18 cellular contexts compared by ENCODE assay signal in genomic region chr2:44829771-44830170, GRCh38.
DNase-seq lines count a peak whose midpoint lies in the region; ATAC-seq and TF ChIP-seq lines count a peak whose summit lies in the region.
"Had no signal": no experiment of that assay in that cellular context is flagged by ENCODE, and none has a peak within 500 bp of the region (broad histone marks: within the 10 kb centered on the region; RNA-seq: fewer than 3 reads in every experiment).

No MANE protein-coding gene starts in this region.

- ATAC-seq in activated CD8-positive, alpha-beta memory T cell treated with anti-CD3 and anti-CD28 coated beads, Interleukin-2, amount 10 ng/mL, durations not matched to agents 7 days and 5 days, result no peak
- ATAC-seq in upper lobe of left lung (ENCODE audit: low FRiP score in 2 of 2), result no peak
- ATAC-seq: A549; CD8-positive, alpha-beta T cell had no signal

- no peaks in the 10 kb centered on the region for H3K4me1 ChIP-seq in upper lobe of left lung
- H3K4me1 ChIP-seq: A549, Caco-2 had no signal

- in situ Hi-C loops in KBM-7 (cut with MboI; ENCODE audit: low pct_unique_long_range_greater_than_20kb, low sequenced_read_pairs), result no loop called here

- H3K4me3 ChIP-seq in WERI-Rb-1 (ENCODE audit: low read depth, low read length) (no peak overlapping the region), upper lobe of left lung (no peak overlapping the region)
- H3K4me3 ChIP-seq: A549 had no signal

- intact Hi-C loops in posterior vena cava (cut with DNase I), result no loop called here

- peaks cover 13% of the 10 kb centered on the region for H3K36me3 Mint-ChIP-seq in activated CD8-positive, alpha-beta memory T cell treated with anti-CD3 and anti-CD28 coated beads, Interleukin-2, amount 10 ng/mL, durations not matched to agents 7 days and 5 days
- H3K36me3 Mint-ChIP-seq: CD8-positive, alpha-beta T cell had no signal

- TF ChIP-seq POLR2A in upper lobe of left lung (IDR thresholded peaks at IDR 0.05), result no peak

- no peak overlapping the region for H3K4me3 Mint-ChIP-seq in activated CD8-positive, alpha-beta memory T cell treated with anti-CD3 and anti-CD28 coated beads, Interleukin-2, amount 10 ng/mL, durations not matched to agents 7 days and 5 days
- H3K4me3 Mint-ChIP-seq: B cell; CD4-positive, alpha-beta T cell; CD8-positive, alpha-beta T cell had no signal

- peaks cover 2% of the 10 kb centered on the region for H3K9me3 Mint-ChIP-seq in activated CD8-positive, alpha-beta memory T cell treated with anti-CD3 and anti-CD28 coated beads, Interleukin-2, amount 10 ng/mL, durations not matched to agents 7 days and 5 days (ENCODE audit: low read depth)
- H3K9me3 Mint-ChIP-seq: CD4-positive, alpha-beta T cell; CD8-positive, alpha-beta T cell had no signal

- H3K27ac Mint-ChIP-seq in activated CD8-positive, alpha-beta memory T cell treated with anti-CD3 and anti-CD28 coated beads, Interleukin-2, amount 10 ng/mL, durations not matched to agents 7 days and 5 days, result no peak overlapping the region
- H3K27ac Mint-ChIP-seq: B cell; CD4-positive, alpha-beta T cell; CD8-positive, alpha-beta T cell had no signal

- peak; percentile 11 for DNase-seq in activated CD8-positive, alpha-beta memory T cell treated with anti-CD3 and anti-CD28 coated beads, Interleukin-2, amount 10 ng/mL, durations not matched to agents 7 days and 5 days
- DNase-seq in activated CD8-positive, alpha-beta memory T cell treated with anti-CD3 and anti-CD28 coated beads, Interleukin-2, amount 50 U/mL, for 4 hours, result no peak
- DNase-seq in WERI-Rb-1 (no peak), posterior vena cava (ENCODE audit: low spot score) (peak; percentile 57), upper lobe of left lung (no peak), GM19240 (ENCODE audit: insufficient read length, low spot score) (no peak), KBM-7 (no peak)
- DNase-seq: AML-193; Caco-2; Calu3; CD4-positive, alpha-beta T cell; CD8-positive, alpha-beta T cell; DMS79 treated with DMSO at 0.1 percent for 48 hours; GF-D8 had no signal

- H3K27ac ChIP-seq in WERI-Rb-1, result peak overlapping the region; percentile 75
- H3K27ac ChIP-seq in upper lobe of left lung, result no peak overlapping the region
- H3K27ac ChIP-seq: 22Rv1, A549, C4-2B had no signal

- H3K36me3 ChIP-seq in WERI-Rb-1 (no peaks in the 10 kb centered on the region), upper lobe of left lung (no peaks in the 10 kb centered on the region)

- H3K27me3 ChIP-seq in WERI-Rb-1 (ENCODE audit: insufficient read depth, low read depth, severe bottlenecking), result no peaks in the 10 kb centered on the region
- H3K27me3 ChIP-seq in upper lobe of left lung, result no peaks in the 10 kb centered on the region

- 88 to 90% methylated on average over 7 of the region's 7 CpGs for WGBS in upper lobe of left lung, 2 donors

- CTCF ChIA-PET in activated CD8-positive, alpha-beta memory T cell treated with anti-CD3 and anti-CD28 coated beads, Interleukin-2, amount 10 ng/mL, durations not matched to agents 7 days and 5 days (lab: Charles Lee), result no interaction called here

- H3K9me3 ChIP-seq in WERI-Rb-1 (ENCODE audit: severe bottlenecking) (peaks cover 11% of the 10 kb centered on the region), upper lobe of left lung (no peaks in the 10 kb centered on the region)
- H3K9me3 ChIP-seq: A549, Caco-2 had no signal

- no peaks in the 10 kb centered on the region for H3K27me3 Mint-ChIP-seq in activated CD8-positive, alpha-beta memory T cell treated with anti-CD3 and anti-CD28 coated beads, Interleukin-2, amount 10 ng/mL, durations not matched to agents 7 days and 5 days

- H3K4me1 Mint-ChIP-seq in activated CD8-positive, alpha-beta memory T cell treated with anti-CD3 and anti-CD28 coated beads, Interleukin-2, amount 10 ng/mL, durations not matched to agents 7 days and 5 days, result peaks cover 23% of the 10 kb centered on the region
- H3K4me1 Mint-ChIP-seq: B cell had no signal

- TF ChIP-seq EP300 in upper lobe of left lung (IDR thresholded peaks at IDR 0.05), result no peak

- TF ChIP-seq CTCF in WERI-Rb-1 (IDR thresholded peaks at IDR 0.05; ENCODE audit: low read depth, low read length) (no peak), upper lobe of left lung (IDR thresholded peaks at IDR 0.05) (no peak)

Comparison
In these comparisons a context has a peak if more than half of its experiments do, and no peak if none do; other contexts are left out.
1. DNase-seq: peak in activated CD8-positive, alpha-beta memory T cell treated with anti-CD3 and anti-CD28 coated beads, Interleukin-2, amount 10 ng/mL, durations not matched to agents 7 days and 5 days (single experiment) and posterior vena cava (single experiment); none in activated CD8-positive, alpha-beta memory T cell treated with anti-CD3 and anti-CD28 coated beads, Interleukin-2, amount 50 U/mL, for 4 hours (single experiment), WERI-Rb-1 (single experiment), upper lobe of left lung (0 of 2), GM19240 (single experiment) and KBM-7 (single experiment).